Comparison of ENCODE assay signal across 8 cellular contexts in the genomic region with DNA sequence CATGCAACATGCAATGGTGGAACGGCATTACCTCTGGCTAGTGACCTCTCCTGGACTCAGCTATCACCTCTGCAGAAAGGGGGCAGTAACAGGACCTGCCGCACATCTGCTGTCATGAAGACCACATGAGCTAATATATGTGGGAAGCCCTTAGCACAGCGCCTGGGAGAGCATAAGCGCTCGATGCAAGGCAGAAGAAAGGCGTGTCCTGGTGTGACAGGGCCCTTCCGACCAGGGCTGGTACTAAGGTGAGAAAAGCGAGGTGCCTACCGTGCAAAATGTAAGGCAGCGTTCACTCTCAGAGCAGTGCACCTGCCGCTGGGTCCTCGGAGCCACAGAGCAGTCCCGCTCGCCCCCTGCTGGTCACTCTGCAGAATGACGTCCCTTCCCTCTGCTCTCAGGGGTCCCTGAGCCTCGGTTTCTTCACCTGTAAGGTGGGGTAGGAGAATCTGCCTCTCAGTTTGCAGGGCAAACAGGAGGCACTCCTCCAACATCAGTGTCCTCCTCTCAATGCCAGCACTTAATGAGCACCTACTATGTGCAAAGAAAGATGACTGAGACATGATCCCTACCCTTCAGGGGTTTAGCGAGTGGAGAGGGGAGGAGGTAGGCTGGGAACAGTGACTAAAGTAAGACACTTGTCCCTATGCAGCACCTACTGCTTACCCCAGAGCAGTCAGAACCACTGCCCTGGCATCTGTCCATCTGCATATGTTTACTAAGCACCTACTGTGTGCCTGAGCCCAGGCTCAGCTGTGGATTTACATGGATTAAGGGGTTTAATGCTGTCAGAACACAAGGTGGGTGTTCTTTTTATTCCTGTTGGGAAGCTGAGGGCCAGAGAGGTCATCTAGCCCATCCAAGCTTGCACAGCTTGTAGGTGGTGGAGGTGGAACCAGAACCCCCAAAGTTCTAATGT. TPM values are rescaled to one million over a fixed set of nuclear protein-coding genes. Genes with fewer than 3 reads are reported as not detected.
DNase-seq lines count a peak whose midpoint lies in the region; ATAC-seq and TF ChIP-seq lines count a peak whose summit lies in the region.

No MANE protein-coding gene starts in this region.

- H3K9me3 Mint-ChIP-seq in activated CD4-positive, alpha-beta T cell treated with anti-CD3 and anti-CD28 coated beads, Interleukin-2, amount 10 ng/mL, durations not matched to agents 24 days and 14 days, result no peaks in the 10 kb centered on the region

- H3K36me3 Mint-ChIP-seq in activated CD4-positive, alpha-beta T cell treated with anti-CD3 and anti-CD28 coated beads, Interleukin-2, amount 10 ng/mL, durations not matched to agents 24 days and 14 days (ENCODE audit: low read depth), result peaks cover 16% of the 10 kb centered on the region

- TF ChIP-seq CTCF in choroid plexus epithelial cell (conservative IDR thresholded peaks at IDR 0.05; ENCODE audit: low read depth, low read length) (peak; percentile 95), lower lobe of right lung (IDR thresholded peaks at IDR 0.05) (peak; percentile 98)

- peak overlapping the region; percentile 40 for H3K4me3 Mint-ChIP-seq in activated CD4-positive, alpha-beta T cell treated with anti-CD3 and anti-CD28 coated beads, Interleukin-2, amount 10 ng/mL, durations not matched to agents 24 days and 14 days

- H3K4me1 ChIP-seq in lower lobe of right lung, result peaks cover 18% of the 10 kb centered on the region

- no peaks in the 10 kb centered on the region for H3K27me3 Mint-ChIP-seq in activated CD4-positive, alpha-beta T cell treated with anti-CD3 and anti-CD28 coated beads, Interleukin-2, amount 10 ng/mL, durations not matched to agents 24 days and 14 days

- H3K27ac ChIP-seq in lower lobe of right lung, result no peak overlapping the region

- H3K4me3 ChIP-seq in choroid plexus epithelial cell (ENCODE audit: low read depth, low read length), result no peak overlapping the region
- H3K4me3 ChIP-seq in lower lobe of right lung, result peak overlapping the region; percentile 27

- peaks cover 8% of the 10 kb centered on the region for H3K27me3 ChIP-seq in lower lobe of right lung (ENCODE audit: low read depth)

- intact Hi-C loops in activated CD4-positive, alpha-beta T cell treated with anti-CD3 and anti-CD28 coated beads, Interleukin-2, amount 10 ng/mL, durations not matched to agents 24 days and 14 days (cut with micrococcal nuclease), result loop anchor here (1.0 kb wide), 3 partner anchors 13 to 275 kb away; no protein-coding TSS in a partner anchor
- intact Hi-C loops in lower lobe of right lung (cut with DNase I), result loop anchor here (10.0 kb wide), 1 partner anchor 64 kb away; no protein-coding TSS in a partner anchor

- H3K9me3 ChIP-seq in lower lobe of right lung, result no peaks in the 10 kb centered on the region

- peak; percentile 82 for DNase-seq in DMS 273 (lab: John Stamatoyannopoulos, UW; ENCODE audit: unreplicated experiment)
- DNase-seq in NCI-H2227 treated with DMSO at 0.1 percent for 48 hours (lab: John Stamatoyannopoulos, UW), result peak; percentile 42
- DNase-seq in activated CD4-positive, alpha-beta T cell treated with anti-CD3 and anti-CD28 coated beads, Interleukin-2, amount 10 ng/mL, durations not matched to agents 24 days and 14 days, result peak; percentile 93
- peak; percentile 59 for DNase-seq in choroid plexus epithelial cell (ENCODE audit: low read depth)
- DNase-seq in lower lobe of right lung, result peak; percentile 81
- DNase-seq in stimulated activated CD8-positive, alpha-beta memory T cell treated with anti-CD3 and anti-CD28 coated beads, Interleukin-12 subunit alpha, Interleukin-12 subunit beta, amount 100 ng/mL, for 4 hours (ENCODE audit: low read depth), result peak; percentile 49

- ATAC-seq in HG02759 (IDR thresholded peaks at IDR 0.05; ENCODE audit: unreplicated experiment) (peak; percentile 62), lower lobe of right lung (peak; percentile 74 to 82), GM19023 (IDR thresholded peaks at IDR 0.05; ENCODE audit: unreplicated experiment) (no peak)

- H3K36me3 ChIP-seq in lower lobe of right lung, result no peaks in the 10 kb centered on the region

- H3K4me1 Mint-ChIP-seq in activated CD4-positive, alpha-beta T cell treated with anti-CD3 and anti-CD28 coated beads, Interleukin-2, amount 10 ng/mL, durations not matched to agents 24 days and 14 days, result peaks cover 27% of the 10 kb centered on the region

- peak overlapping the region; percentile 23 for H3K27ac Mint-ChIP-seq in activated CD4-positive, alpha-beta T cell treated with anti-CD3 and anti-CD28 coated beads, Interleukin-2, amount 10 ng/mL, durations not matched to agents 24 days and 14 days

RNA-seq across cellular contexts. Expression of a gene that starts 41.1 kb away (rescaled TPM):
- 51.7 and 57.6 TPM in 2 replicates for total RNA-seq in activated CD4-positive, alpha-beta T cell treated with anti-CD3 and anti-CD28 coated beads, Interleukin-2, amount 10 ng/mL, durations not matched to agents 24 days and 14 days
- total RNA-seq in lower lobe of right lung, result 41.2 TPM

Comparison
In these comparisons a context has a peak if more than half of its experiments do, and no peak if none do; other contexts are left out.
1. DNase-seq: peak in every context shown above with its lines; median percentile 93 in activated CD4-positive, alpha-beta T cell treated with anti-CD3 and anti-CD28 coated beads, Interleukin-2, amount 10 ng/mL, durations not matched to agents 24 days and 14 days; 82 in DMS 273; 81 in lower lobe of right lung; 59 in choroid plexus epithelial cell; 49 in stimulated activated CD8-positive, alpha-beta memory T cell treated with anti-CD3 and anti-CD28 coated beads, Interleukin-12 subunit alpha, Interleukin-12 subunit beta, amount 100 ng/mL, for 4 hours; 42 in NCI-H2227 treated with DMSO at 0.1 percent for 48 hours.